8 cellular contexts compared by ENCODE assay signal in genomic region chr13:23695711-23696512, GRCh38.
DNase-seq lines count a peak whose midpoint lies in the region; ATAC-seq and TF ChIP-seq lines count a peak whose summit lies in the region.

No MANE protein-coding gene starts in this region.

- H3K4me1 ChIP-seq in left lung, result no peaks in the 10 kb centered on the region

- TF ChIP-seq CTCF in left lung (IDR thresholded peaks at IDR 0.05), result no peak

- no peaks in the 10 kb centered on the region for H3K27me3 ChIP-seq in left lung

- H3K4me3 ChIP-seq in left lung, result no peak overlapping the region

- DNase-seq in activated T-cell treated with anti-CD3 and anti-CD28 coated beads, Interleukin-2, amount 50 U/mL, for 48 hours, result peak; percentile 74 to 76
- DNase-seq in left lung, result peak in 1 of 2 donors; percentile 90
- peak; percentile 12 to 74 (median 38) for DNase-seq in stimulated activated naive CD4-positive, alpha-beta T cell (lab: John Stamatoyannopoulos, UW)
- DNase-seq in NCI-H1436 (lab: John Stamatoyannopoulos, UW), result no peak
- DNase-seq in GM03348 (ENCODE audit: low spot score), result no peak
- DNase-seq in DMS79 treated with DMSO at 0.1 percent for 48 hours (lab: John Stamatoyannopoulos, UW), result no peak

- ATAC-seq in GM19438 (IDR thresholded peaks at IDR 0.05; ENCODE audit: low read depth, unreplicated experiment) (peak; percentile 89), HG03565 (IDR thresholded peaks at IDR 0.05; ENCODE audit: unreplicated experiment) (peak; percentile 85), left lung (peak; percentile 39)

- H3K9me3 ChIP-seq in left lung, result no peaks in the 10 kb centered on the region

- H3K36me3 ChIP-seq in left lung, result no peaks in the 10 kb centered on the region

- intact Hi-C loops in left lung (cut with DNase I), result no loop called here

- H3K27ac ChIP-seq in left lung, result no peak overlapping the region

Comparison
In these comparisons a context has a peak if more than half of its experiments do, and no peak if none do; other contexts are left out.
1. ATAC-seq: peak in every context shown above with its lines; median percentile 89 in GM19438; 85 in HG03565; 39 in left lung.
2. DNase-seq: peak in activated T-cell treated with anti-CD3 and anti-CD28 coated beads, Interleukin-2, amount 50 U/mL, for 48 hours (2 of 2) and stimulated activated naive CD4-positive, alpha-beta T cell (6 of 6); none in NCI-H1436 (single experiment), GM03348 (single experiment) and DMS79 treated with DMSO at 0.1 percent for 48 hours (single experiment).